In the genomic region with DNA sequence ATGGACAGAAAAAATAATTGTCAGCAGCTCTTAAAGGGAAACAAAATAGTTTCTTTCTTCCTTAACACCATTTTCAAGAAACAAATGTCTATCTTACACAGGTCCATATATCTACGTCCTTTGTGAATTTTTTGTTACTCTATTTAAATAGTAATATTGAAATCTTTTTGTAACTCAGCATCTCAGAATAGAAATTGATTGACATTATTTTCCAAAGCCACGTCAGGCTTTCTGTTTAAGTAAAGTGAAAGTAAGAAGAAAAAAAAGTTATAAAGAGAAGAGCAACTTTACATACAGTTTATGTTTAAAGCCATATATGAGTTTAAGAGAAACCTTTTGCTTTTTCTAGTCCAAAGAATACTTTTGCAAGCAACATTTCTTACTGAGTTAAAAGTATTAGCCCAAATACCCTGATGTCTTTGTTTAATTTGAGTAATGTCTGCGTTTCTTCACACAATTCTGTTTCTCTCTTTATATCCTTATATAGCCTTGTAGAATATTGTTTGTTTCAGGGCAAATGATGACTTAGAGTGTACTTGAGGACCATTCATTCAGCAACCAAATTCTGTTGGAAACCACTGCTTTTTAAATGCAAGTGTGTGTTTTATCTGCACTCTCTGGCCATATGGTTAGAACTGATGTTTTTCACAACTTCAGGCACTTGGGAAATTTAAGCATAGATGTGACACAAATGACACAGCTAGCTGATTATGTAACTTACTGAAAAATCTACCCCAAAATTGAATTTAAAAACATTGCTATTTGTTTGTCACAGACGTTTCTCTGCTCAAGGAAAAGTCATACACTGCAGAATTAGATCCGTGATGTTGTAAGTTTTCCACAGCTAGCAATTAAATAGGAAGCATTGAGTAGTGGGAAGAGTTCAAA, we compare ENCODE assay signal across 14 cellular contexts.
DNase-seq lines count a peak whose midpoint lies in the region; ATAC-seq and TF ChIP-seq lines count a peak whose summit lies in the region.
"Had no signal": no experiment of that assay in that cellular context is flagged by ENCODE, and none has a peak within 500 bp of the region (broad histone marks: within the 10 kb centered on the region; RNA-seq: fewer than 3 reads in every experiment).

No MANE protein-coding gene starts in this region.

- no peak overlapping the region for H3K4me3 Mint-ChIP-seq in activated CD8-positive, alpha-beta T cell treated with anti-CD3 and anti-CD28 coated beads for 36 hours
- H3K4me3 Mint-ChIP-seq in activated CD8-positive, alpha-beta T cell treated with anti-CD3 and anti-CD28 coated beads, Interleukin-2, amount 10 ng/mL, durations not matched to agents 7 days and 5 days = no peak overlapping the region
- peak overlapping the region in 1 of 2 donors; percentile 32 for H3K4me3 Mint-ChIP-seq in stimulated activated naive B cell treated with anti-CD40 and anti-IgM and Interleukin-4, amounts not matched to agents 10 μg/mL and 1 μg/mL and 100 μg/mL, for 72 hours

- H3K4me1 Mint-ChIP-seq in activated CD8-positive, alpha-beta T cell treated with anti-CD3 and anti-CD28 coated beads for 36 hours (ENCODE audit: low read depth) = peaks cover 15% of the 10 kb centered on the region
- H3K4me1 Mint-ChIP-seq in activated CD8-positive, alpha-beta T cell treated with anti-CD3 and anti-CD28 coated beads, Interleukin-2, amount 10 ng/mL, durations not matched to agents 7 days and 5 days (ENCODE audit: low read depth) = peaks cover 23% of the 10 kb centered on the region
- peaks cover 29 to 49% of the 10 kb centered on the region in 2 donors for H3K4me1 Mint-ChIP-seq in stimulated activated naive B cell treated with anti-CD40 and anti-IgM and Interleukin-4, amounts not matched to agents 10 μg/mL and 1 μg/mL and 100 μg/mL, for 72 hours

- H3K36me3 ChIP-seq in adrenal gland (replicated peaks in 1 of 2) = no peaks in the 10 kb centered on the region
- H3K36me3 ChIP-seq: heart right ventricle had no signal

- peak overlapping the region; percentile 22 for H3K27ac Mint-ChIP-seq in activated CD8-positive, alpha-beta T cell treated with anti-CD3 and anti-CD28 coated beads for 36 hours
- no peak overlapping the region for H3K27ac Mint-ChIP-seq in activated CD8-positive, alpha-beta T cell treated with anti-CD3 and anti-CD28 coated beads, Interleukin-2, amount 10 ng/mL, durations not matched to agents 7 days and 5 days
- peak overlapping the region; percentile 37 for H3K27ac Mint-ChIP-seq in stimulated activated naive B cell treated with anti-CD40 and anti-IgM and Interleukin-4, amounts not matched to agents 10 μg/mL and 1 μg/mL and 100 μg/mL, for 72 hours

- intact Hi-C loops in activated CD8-positive, alpha-beta T cell treated with anti-CD3 and anti-CD28 coated beads for 36 hours (cut with micrococcal nuclease) = no loop called here
- intact Hi-C loops in adrenal gland (cut with DNase I) = no loop called here

- ATAC-seq in activated CD8-positive, alpha-beta T cell treated with anti-CD3 and anti-CD28 coated beads for 36 hours = no peak
- ATAC-seq in activated CD8-positive, alpha-beta T cell treated with anti-CD3 and anti-CD28 coated beads, Interleukin-2, amount 10 ng/mL, durations not matched to agents 7 days and 5 days = no peak
- ATAC-seq in HG03565 (IDR thresholded peaks at IDR 0.05; ENCODE audit: unreplicated experiment) = peak; percentile 30
- no peak for ATAC-seq in stimulated activated naive B cell treated with anti-CD40 and anti-IgM and Interleukin-4, amounts not matched to agents 10 μg/mL and 1 μg/mL and 100 μg/mL, for 72 hours (replicated peaks)

- in situ Hi-C loops in astrocyte of the spinal cord (cut with HindIII; ENCODE audit: low sequenced_read_pairs) = no loop called here

- POLR2A ChIA-PET in activated CD8-positive, alpha-beta T cell treated with anti-CD3 and anti-CD28 coated beads for 36 hours (lab: Charles Lee) = no interaction called here
- POLR2A ChIA-PET in activated CD8-positive, alpha-beta T cell treated with anti-CD3 and anti-CD28 coated beads, Interleukin-2, amount 10 ng/mL, durations not matched to agents 7 days and 5 days (lab: Charles Lee) = no interaction called here

- no peak overlapping the region for H3K27ac ChIP-seq in adrenal gland
- H3K27ac ChIP-seq: heart right ventricle had no signal

- no peak for DNase-seq in activated CD8-positive, alpha-beta T cell treated with anti-CD3 and anti-CD28 coated beads for 36 hours
- no peak for DNase-seq in activated CD8-positive, alpha-beta T cell treated with anti-CD3 and anti-CD28 coated beads, Interleukin-2, amount 10 ng/mL, durations not matched to agents 7 days and 5 days
- DNase-seq in astrocyte of the spinal cord (ENCODE audit: low read depth, low spot score) (peak; percentile 18), adrenal gland (no peak), mesenteric fat pad (ENCODE audit: low spot score) (no peak), cerebellar nuclear complex (lab: John Stamatoyannopoulos, UW) (no peak)
- DNase-seq in stimulated activated naive B cell treated with anti-CD40 and anti-IgM and Interleukin-4, amounts not matched to agents 10 μg/mL and 1 μg/mL and 100 μg/mL, for 72 hours = no peak
- DNase-seq: effector CD4-positive, alpha-beta T cell; heart right ventricle; NCI-H1048; NCI-H526 treated with DMSO at 0.1 percent for 48 hours; stimulated activated CD4-positive, alpha-beta T cell treated with anti-CD3 and anti-CD28 coated beads, Interleukin-4, amount 100 ng/mL, for 24 hours; substantia nigra had no signal

- CTCF ChIA-PET in activated CD8-positive, alpha-beta T cell treated with anti-CD3 and anti-CD28 coated beads for 36 hours (lab: Charles Lee) = no interaction called here
- CTCF ChIA-PET in activated CD8-positive, alpha-beta T cell treated with anti-CD3 and anti-CD28 coated beads, Interleukin-2, amount 10 ng/mL, durations not matched to agents 7 days and 5 days (lab: Charles Lee) = no interaction called here

- no peaks in the 10 kb centered on the region for H3K27me3 ChIP-seq in adrenal gland
- H3K27me3 ChIP-seq: heart right ventricle had no signal

- H3K9me3 Mint-ChIP-seq in activated CD8-positive, alpha-beta T cell treated with anti-CD3 and anti-CD28 coated beads for 36 hours = no peaks in the 10 kb centered on the region
- H3K9me3 Mint-ChIP-seq in activated CD8-positive, alpha-beta T cell treated with anti-CD3 and anti-CD28 coated beads, Interleukin-2, amount 10 ng/mL, durations not matched to agents 7 days and 5 days (ENCODE audit: insufficient read depth) = no peaks in the 10 kb centered on the region
- peaks cover 0 to 4% of the 10 kb centered on the region in 2 donors for H3K9me3 Mint-ChIP-seq in stimulated activated naive B cell treated with anti-CD40 and anti-IgM and Interleukin-4, amounts not matched to agents 10 μg/mL and 1 μg/mL and 100 μg/mL, for 72 hours

- no peaks in the 10 kb centered on the region for H3K27me3 Mint-ChIP-seq in activated CD8-positive, alpha-beta T cell treated with anti-CD3 and anti-CD28 coated beads for 36 hours
- no peaks in the 10 kb centered on the region for H3K27me3 Mint-ChIP-seq in activated CD8-positive, alpha-beta T cell treated with anti-CD3 and anti-CD28 coated beads, Interleukin-2, amount 10 ng/mL, durations not matched to agents 7 days and 5 days (ENCODE audit: low read depth)
- H3K27me3 Mint-ChIP-seq in stimulated activated naive B cell treated with anti-CD40 and anti-IgM and Interleukin-4, amounts not matched to agents 10 μg/mL and 1 μg/mL and 100 μg/mL, for 72 hours = no peaks in the 10 kb centered on the region

- WGBS in adrenal gland, 4 donors = 74 to 85% (median 80%) methylated on average over 5 of the region's 5 CpGs

- no peaks in the 10 kb centered on the region for H3K9me3 ChIP-seq in adrenal gland (replicated peaks in 1 of 3)

- H3K4me3 ChIP-seq in astrocyte of the spinal cord (ENCODE audit: low read depth, low read length) (no peak overlapping the region), adrenal gland (no peak overlapping the region)
- H3K4me3 ChIP-seq: heart right ventricle had no signal

- H3K36me3 Mint-ChIP-seq in activated CD8-positive, alpha-beta T cell treated with anti-CD3 and anti-CD28 coated beads for 36 hours (ENCODE audit: low read depth) = peaks cover 4% of the 10 kb centered on the region
- H3K36me3 Mint-ChIP-seq in activated CD8-positive, alpha-beta T cell treated with anti-CD3 and anti-CD28 coated beads, Interleukin-2, amount 10 ng/mL, durations not matched to agents 7 days and 5 days (ENCODE audit: low read depth) = peaks cover 3% of the 10 kb centered on the region
- peaks cover 17 to 18% of the 10 kb centered on the region in 2 donors for H3K36me3 Mint-ChIP-seq in stimulated activated naive B cell treated with anti-CD40 and anti-IgM and Interleukin-4, amounts not matched to agents 10 μg/mL and 1 μg/mL and 100 μg/mL, for 72 hours

- TF ChIP-seq POLR2A in adrenal gland (IDR thresholded peaks at IDR 0.05) = no peak

- no peaks in the 10 kb centered on the region for H3K4me1 ChIP-seq in adrenal gland (replicated peaks in 1 of 2)

- no peak for TF ChIP-seq CTCF in activated CD8-positive, alpha-beta T cell treated with anti-CD3 and anti-CD28 coated beads for 36 hours (IDR thresholded peaks at IDR 0.05)
- no peak for TF ChIP-seq CTCF in astrocyte of the spinal cord (IDR thresholded peaks at IDR 0.05; ENCODE audit: low read depth, low read length)
- no peak for TF ChIP-seq CTCF in adrenal gland (IDR thresholded peaks at IDR 0.05)
